ENCODE assay signal across 23 cellular contexts in the genomic region with DNA sequence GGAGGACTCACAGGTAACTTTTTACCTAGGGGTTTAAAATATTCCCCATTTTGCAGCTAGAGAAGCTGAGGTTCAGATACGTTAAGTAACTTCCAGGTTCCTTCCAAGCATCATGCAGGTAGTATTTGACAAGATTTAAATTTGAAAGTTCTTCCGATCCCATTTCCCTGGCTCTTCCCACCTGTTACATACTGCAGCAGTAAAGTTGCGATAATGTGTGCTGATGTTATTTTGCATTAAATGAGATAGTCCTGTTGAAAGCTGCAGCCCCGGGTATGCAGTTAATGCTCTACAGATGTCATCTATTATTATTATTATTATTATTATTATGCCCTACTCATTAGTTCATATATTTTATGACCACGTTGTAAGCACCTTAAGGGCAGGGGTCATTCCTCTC.
"Had no signal": no experiment of that assay in that cellular context is flagged by ENCODE, and none has a peak within 500 bp of the region (broad histone marks: within the 10 kb centered on the region; RNA-seq: fewer than 3 reads in every experiment).

No MANE protein-coding gene starts in this region.

- H3K27me3 ChIP-seq: MG63, Peyer's patch, SJSA1 had no signal

- H3K9me3 ChIP-seq: MG63, Peyer's patch, SJSA1 had no signal

- H3K4me3 ChIP-seq: MG63, Peyer's patch, SJSA1, SK-N-MC had no signal

- ATAC-seq: PC-3 had no signal

- H3K27ac ChIP-seq: SJSA1, SK-N-MC had no signal

- DNase-seq: Karpas-422, KG1, MG63, NCI-H1092, NCI-H1105 treated with DMSO at 0.1 percent for 48 hours, NCI-H1417 treated with DMSO at 0.1 percent for 48 hours, NCI-H146, NCI-H1694 treated with DMSO at 0.1 percent for 48 hours, NCI-H1930, NCI-H2081, NCI-H2107, NCI-H226, NCI-H446, NCI-H510A, NCI-H524 treated with DMSO at 0.1 percent for 48 hours, NCI-H69, NCI-H774, PC-3, Peyer's patch, Right ventricle myocardium superior, SIG-M5 had no signal

- H3K36me3 ChIP-seq: MG63, Peyer's patch, SJSA1 had no signal
